Comparison of ENCODE assay signal across 12 cellular contexts in the genomic region with DNA sequence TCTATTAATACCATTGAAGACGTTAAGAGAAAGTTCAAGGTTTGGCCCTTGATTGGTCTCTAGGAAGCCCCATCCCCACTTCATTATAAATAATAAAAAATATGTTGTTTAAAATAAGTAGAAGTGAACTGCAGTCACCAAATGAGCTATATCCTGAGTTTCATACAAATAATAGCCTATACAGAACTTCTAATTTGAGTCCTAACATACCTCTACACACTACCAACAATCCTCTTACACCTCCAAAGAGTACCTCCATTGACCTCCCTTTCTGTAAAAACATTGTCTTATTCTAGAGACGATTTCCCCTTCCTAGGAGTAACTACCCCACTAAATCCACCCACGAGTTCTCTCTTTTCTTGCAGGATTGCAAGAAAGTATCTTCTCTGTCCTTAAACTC. TPM values are rescaled to one million over a fixed set of nuclear protein-coding genes. Genes with fewer than 3 reads are reported as not detected.
"Had no signal": no experiment of that assay in that cellular context is flagged by ENCODE, and none has a peak within 500 bp of the region (broad histone marks: within the 10 kb centered on the region; RNA-seq: fewer than 3 reads in every experiment).

No MANE protein-coding gene starts in this region.

- H3K9ac ChIP-seq: GM23248 had no signal

- DNase-seq: GM23248, GOT3, H7, H9, HCEC 1CT, HFFc6 had no signal

- H2AFZ ChIP-seq: GM23248, GM23338 had no signal

- H3K27ac ChIP-seq: GM23248 had no signal

- ATAC-seq: GM23338, HCT116 had no signal

- H3K9me3 ChIP-seq: HAP-1 had no signal

- H3K36me3 ChIP-seq: HAP-1 had no signal

- FAIRE-seq: H1, H54 had no signal

- H3K4me1 ChIP-seq: HAP-1 had no signal

- H3K4me2 ChIP-seq: GM23338 had no signal

- H3K4me3 ChIP-seq: GM23248, GM23338, HAP-1 had no signal

RNA-seq across cellular contexts. Expression of a gene that starts 7.2 kb away (rescaled TPM):
- total RNA-seq: GM23248, GM23338, H1, H4, H7, H9, HFFc6 had no signal
- polyA plus RNA-seq: GM23248, GM23338, H1 had no signal

RNA-seq across cellular contexts. Expression of a gene that starts 8.2 kb away (rescaled TPM):
- total RNA-seq: GM23248, GM23338, H1, H7, H9, HFFc6 had no signal
- polyA plus RNA-seq: GM23248, GM23338 had no signal

RNA-seq across cellular contexts. Expression of a gene that starts 13.1 kb away (rescaled TPM):
- total RNA-seq: GM23248, GM23338, H1, H7, H9, HFFc6 had no signal
- polyA plus RNA-seq: GM23248, GM23338 had no signal

RNA-seq across cellular contexts. Expression of a gene that starts 14.6 kb away (rescaled TPM):
- total RNA-seq: GM23248, GM23338, H1, H4, H7, H9, HFFc6 had no signal
- polyA plus RNA-seq: GM23248, GM23338, H1 had no signal

RNA-seq across cellular contexts. Expression of a gene that starts 28.3 kb away (rescaled TPM):
- total RNA-seq: GM23248, GM23338, H1, H9, HFFc6 had no signal
- polyA plus RNA-seq: GM23248, GM23338 had no signal
